ENCODE assay signal across 8 cellular contexts in genomic region chr13:29935309-29935981, GRCh38.
DNase-seq lines count a peak whose midpoint lies in the region; ATAC-seq and TF ChIP-seq lines count a peak whose summit lies in the region.

No MANE protein-coding gene starts in this region.

- H3K36me3 Mint-ChIP-seq in natural killer cell: no peaks in the 10 kb centered on the region

- intact Hi-C loops in natural killer cell (cut with micrococcal nuclease) (no loop called here), colonic mucosa (cut with DNase I) (no loop called here)

- H3K27me3 ChIP-seq in colonic mucosa: no peaks in the 10 kb centered on the region

- H3K4me1 ChIP-seq in colonic mucosa: no peaks in the 10 kb centered on the region

- peak overlapping the region; percentile 74 for H3K4me3 Mint-ChIP-seq in natural killer cell

- H3K9ac ChIP-seq in colonic mucosa (ENCODE audit: low read depth in 2 of 2, low read length in 2 of 2): no peak overlapping the region

- H3K27ac ChIP-seq in colonic mucosa: no peak overlapping the region

- H3K4me1 Mint-ChIP-seq in natural killer cell: peaks cover 24 to 27% of the 10 kb centered on the region in 2 donors

- H3K9me3 Mint-ChIP-seq in natural killer cell: no peaks in the 10 kb centered on the region

- ATAC-seq in GM21576 (IDR thresholded peaks at IDR 0.05; ENCODE audit: unreplicated experiment): peak; percentile 92
- peak; percentile 87 to 95 (median 88) for ATAC-seq in natural killer cell

- TF ChIP-seq CTCF in GM10266 (IDR thresholded peaks at IDR 0.05; ENCODE audit: control insufficient read depth, insufficient read depth, low read depth, missing control alignments) (no peak), natural killer cell (IDR thresholded peaks at IDR 0.05) (no peak), colonic mucosa (IDR thresholded peaks at IDR 0.05) (no peak)

- no peaks in the 10 kb centered on the region for H3K36me3 ChIP-seq in colonic mucosa

- peak overlapping the region in 1 of 2 donors; percentile 68 for H3K27ac Mint-ChIP-seq in natural killer cell

- peak; percentile 59 for DNase-seq in GM10266 (ENCODE audit: extremely low spot score)
- DNase-seq in NAMALWA (ENCODE audit: low spot score): peak; percentile 10
- peak; percentile 35 for DNase-seq in activated T-cell treated with anti-CD3 and anti-CD28 coated beads for 4 hours
- peak; percentile 21 for DNase-seq in natural killer cell
- no peak for DNase-seq in ecto neural progenitor cell (ENCODE audit: low spot score)
- DNase-seq in NCI-H1092 treated with DMSO at 0.1 percent for 48 hours (lab: John Stamatoyannopoulos, UW): no peak
- no peak for DNase-seq in colonic mucosa

- no peaks in the 10 kb centered on the region for H3K9me3 ChIP-seq in colonic mucosa

- H3K27me3 Mint-ChIP-seq in natural killer cell (ENCODE audit: low read depth in 2 of 2): peaks cover 9 to 19% of the 10 kb centered on the region in 2 donors

- H3K4me3 ChIP-seq in colonic mucosa: no peak overlapping the region

Comparison
In these comparisons a context has a peak if more than half of its experiments do, and no peak if none do; other contexts are left out.
1. DNase-seq: peak in GM10266 (single experiment), NAMALWA (single experiment), activated T-cell treated with anti-CD3 and anti-CD28 coated beads for 4 hours (single experiment) and natural killer cell (single experiment); none in ecto neural progenitor cell (single experiment), NCI-H1092 treated with DMSO at 0.1 percent for 48 hours (single experiment) and colonic mucosa (single experiment).